1 cellular context compared by ENCODE assay signal in the genomic region with DNA sequence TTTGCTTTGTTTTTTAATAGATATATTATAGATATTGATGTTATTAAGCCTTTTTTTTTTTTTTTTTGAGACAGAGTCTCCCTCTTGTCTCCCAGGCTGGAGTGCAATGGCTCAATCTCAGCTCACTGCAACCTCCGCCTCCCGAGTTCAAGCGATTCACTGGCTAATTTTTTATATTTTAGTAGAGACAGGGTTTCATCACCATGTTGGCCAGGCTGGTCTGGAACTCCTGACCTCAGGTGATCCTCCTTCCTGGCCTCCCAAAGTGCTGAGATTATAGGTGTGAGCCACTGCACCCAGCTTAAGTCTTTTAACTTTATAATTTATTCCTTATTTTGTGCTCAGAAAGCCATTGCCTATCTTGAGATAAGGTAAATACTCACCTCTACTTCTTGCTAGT.
A peak's percentile ranks its signal among the peaks of the same experiment; 100 is the strongest.
TF ChIP-seq lines count a peak whose summit lies in the region.

No MANE protein-coding gene starts in this region.

TF ChIP-seq in liver, 16 proteins besides CTCF, POLR2A, EP300 and RAD21 (continued from another document):
- TF ChIP-seq, protein P1, sequence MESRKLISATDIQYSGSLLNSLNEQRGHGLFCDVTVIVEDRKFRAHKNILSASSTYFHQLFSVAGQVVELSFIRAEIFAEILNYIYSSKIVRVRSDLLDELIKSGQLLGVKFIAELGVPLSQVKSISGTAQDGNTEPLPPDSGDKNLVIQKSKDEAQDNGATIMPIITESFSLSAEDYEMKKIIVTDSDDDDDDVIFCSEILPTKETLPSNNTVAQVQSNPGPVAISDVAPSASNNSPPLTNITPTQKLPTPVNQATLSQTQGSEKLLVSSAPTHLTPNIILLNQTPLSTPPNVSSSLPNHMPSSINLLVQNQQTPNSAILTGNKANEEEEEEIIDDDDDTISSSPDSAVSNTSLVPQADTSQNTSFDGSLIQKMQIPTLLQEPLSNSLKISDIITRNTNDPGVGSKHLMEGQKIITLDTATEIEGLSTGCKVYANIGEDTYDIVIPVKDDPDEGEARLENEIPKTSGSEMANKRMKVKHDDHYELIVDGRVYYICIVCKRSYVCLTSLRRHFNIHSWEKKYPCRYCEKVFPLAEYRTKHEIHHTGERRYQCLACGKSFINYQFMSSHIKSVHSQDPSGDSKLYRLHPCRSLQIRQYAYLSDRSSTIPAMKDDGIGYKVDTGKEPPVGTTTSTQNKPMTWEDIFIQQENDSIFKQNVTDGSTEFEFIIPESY (IDR thresholded peaks at IDR 0.05) = no peak
- TF ChIP-seq, protein P2, sequence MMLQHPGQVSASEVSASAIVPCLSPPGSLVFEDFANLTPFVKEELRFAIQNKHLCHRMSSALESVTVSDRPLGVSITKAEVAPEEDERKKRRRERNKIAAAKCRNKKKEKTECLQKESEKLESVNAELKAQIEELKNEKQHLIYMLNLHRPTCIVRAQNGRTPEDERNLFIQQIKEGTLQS (IDR thresholded peaks at IDR 0.05) = peak; percentile 54
